8 cellular contexts compared by ENCODE assay signal in the genomic region with DNA sequence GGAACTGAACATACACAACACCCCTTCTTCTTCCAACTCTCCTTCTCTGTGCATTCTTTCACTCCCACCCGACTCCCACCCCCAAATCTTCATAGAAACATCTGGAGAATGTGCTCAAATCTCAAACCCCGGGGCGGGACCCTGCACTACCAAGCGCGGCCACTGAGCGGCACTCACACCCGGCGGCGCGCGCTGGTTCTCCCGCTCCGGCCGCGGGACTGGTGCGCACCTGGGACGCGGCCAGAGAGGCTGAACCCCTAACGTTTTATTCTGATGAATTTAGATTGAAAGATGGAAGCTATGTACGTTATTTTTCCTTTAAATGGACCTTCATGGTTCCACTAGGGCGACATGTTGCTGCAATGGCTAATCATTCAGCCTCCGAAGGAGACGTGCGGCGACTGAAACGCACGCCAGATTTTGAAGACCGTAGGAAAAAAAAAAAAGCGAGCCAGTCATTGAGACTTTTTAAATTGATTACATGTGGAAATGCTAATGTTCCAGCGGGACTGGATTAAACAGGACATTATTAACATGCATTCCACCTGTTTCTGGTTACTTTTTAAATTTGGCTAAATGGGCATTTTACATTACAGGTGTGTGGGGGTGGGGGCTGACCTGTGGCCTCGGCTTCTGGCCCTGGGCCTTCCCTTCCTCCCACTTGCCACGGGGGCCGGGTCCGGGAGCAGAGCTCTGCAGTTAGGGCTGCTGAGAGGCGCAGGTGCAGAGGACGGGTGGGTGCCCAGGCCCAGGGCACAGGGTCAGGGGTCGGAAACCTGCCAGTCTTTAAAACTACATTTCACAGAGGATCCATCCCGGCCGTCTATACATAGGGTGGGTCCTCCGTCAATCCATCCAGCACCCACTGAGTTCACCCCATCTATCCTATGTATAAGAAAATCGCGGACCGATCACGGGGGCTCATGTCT.
DNase-seq lines count a peak whose midpoint lies in the region.

No MANE protein-coding gene starts in this region.

- no peaks in the 10 kb centered on the region for H3K36me3 Mint-ChIP-seq in activated CD4-positive, alpha-beta T cell treated with anti-CD3 and anti-CD28 coated beads, Interleukin-2, amount 10 ng/mL, durations not matched to agents 7 days and 5 days (ENCODE audit: low read depth)

- H3K4me1 Mint-ChIP-seq in activated CD4-positive, alpha-beta T cell treated with anti-CD3 and anti-CD28 coated beads, Interleukin-2, amount 10 ng/mL, durations not matched to agents 7 days and 5 days: peaks cover 10% of the 10 kb centered on the region

- CTCF ChIA-PET in activated CD4-positive, alpha-beta T cell treated with anti-CD3 and anti-CD28 coated beads, Interleukin-2, amount 10 ng/mL, durations not matched to agents 7 days and 5 days (lab: Charles Lee): interaction anchor here (1.1 to 2.9 kb wide), 9 partner anchors 8 to 168 kb away, joined by 3 to 8 read pairs (median 4); a partner anchor contains a TSS

- peaks cover 14% of the 10 kb centered on the region for H3K9me3 Mint-ChIP-seq in activated CD4-positive, alpha-beta T cell treated with anti-CD3 and anti-CD28 coated beads, Interleukin-2, amount 10 ng/mL, durations not matched to agents 7 days and 5 days

- no peaks in the 10 kb centered on the region for H3K27me3 Mint-ChIP-seq in activated CD4-positive, alpha-beta T cell treated with anti-CD3 and anti-CD28 coated beads, Interleukin-2, amount 10 ng/mL, durations not matched to agents 7 days and 5 days

- H3K4me3 Mint-ChIP-seq in activated CD4-positive, alpha-beta T cell treated with anti-CD3 and anti-CD28 coated beads, Interleukin-2, amount 10 ng/mL, durations not matched to agents 7 days and 5 days: no peak overlapping the region

- POLR2A ChIA-PET in activated CD4-positive, alpha-beta T cell treated with anti-CD3 and anti-CD28 coated beads, Interleukin-2, amount 10 ng/mL, durations not matched to agents 7 days and 5 days (lab: Charles Lee): no interaction called here

- peak; percentile 37 for DNase-seq in NCI-H82 (lab: John Stamatoyannopoulos, UW)
- DNase-seq in NCI-H82 treated with DMSO at 0.1 percent for 48 hours (lab: John Stamatoyannopoulos, UW; ENCODE audit: unreplicated experiment): no peak
- DNase-seq in HuH-7 (ENCODE audit: low spot score): peak; percentile 76
- peak; percentile 52 for DNase-seq in activated CD4-positive, alpha-beta T cell treated with anti-CD3 and anti-CD28 coated beads, Interleukin-2, amount 10 ng/mL, durations not matched to agents 7 days and 5 days
- peak; percentile 80 for DNase-seq in ecto neural progenitor cell (ENCODE audit: low spot score)
- peak; percentile 51 for DNase-seq in medulla oblongata (ENCODE audit: extremely low spot score)
- peak; percentile 55 for DNase-seq in stimulated activated CD8-positive, alpha-beta memory T cell treated with anti-CD3 and anti-CD28 coated beads, Interleukin-4, amount 100 ng/mL, for 24 hours (ENCODE audit: low read depth)
- DNase-seq in SHP77 treated with DMSO at 0.1 percent for 48 hours (lab: John Stamatoyannopoulos, UW): no peak

- H3K27ac Mint-ChIP-seq in activated CD4-positive, alpha-beta T cell treated with anti-CD3 and anti-CD28 coated beads, Interleukin-2, amount 10 ng/mL, durations not matched to agents 7 days and 5 days: no peak overlapping the region

Comparison
In these comparisons a context has a peak if more than half of its experiments do, and no peak if none do; other contexts are left out.
1. DNase-seq: peak in NCI-H82 (single experiment), HuH-7 (single experiment), activated CD4-positive, alpha-beta T cell treated with anti-CD3 and anti-CD28 coated beads, Interleukin-2, amount 10 ng/mL, durations not matched to agents 7 days and 5 days (single experiment), ecto neural progenitor cell (single experiment), medulla oblongata (single experiment) and stimulated activated CD8-positive, alpha-beta memory T cell treated with anti-CD3 and anti-CD28 coated beads, Interleukin-4, amount 100 ng/mL, for 24 hours (single experiment); none in NCI-H82 treated with DMSO at 0.1 percent for 48 hours (single experiment) and SHP77 treated with DMSO at 0.1 percent for 48 hours (single experiment).